ENCODE assay signal across 9 cellular contexts in the genomic region with DNA sequence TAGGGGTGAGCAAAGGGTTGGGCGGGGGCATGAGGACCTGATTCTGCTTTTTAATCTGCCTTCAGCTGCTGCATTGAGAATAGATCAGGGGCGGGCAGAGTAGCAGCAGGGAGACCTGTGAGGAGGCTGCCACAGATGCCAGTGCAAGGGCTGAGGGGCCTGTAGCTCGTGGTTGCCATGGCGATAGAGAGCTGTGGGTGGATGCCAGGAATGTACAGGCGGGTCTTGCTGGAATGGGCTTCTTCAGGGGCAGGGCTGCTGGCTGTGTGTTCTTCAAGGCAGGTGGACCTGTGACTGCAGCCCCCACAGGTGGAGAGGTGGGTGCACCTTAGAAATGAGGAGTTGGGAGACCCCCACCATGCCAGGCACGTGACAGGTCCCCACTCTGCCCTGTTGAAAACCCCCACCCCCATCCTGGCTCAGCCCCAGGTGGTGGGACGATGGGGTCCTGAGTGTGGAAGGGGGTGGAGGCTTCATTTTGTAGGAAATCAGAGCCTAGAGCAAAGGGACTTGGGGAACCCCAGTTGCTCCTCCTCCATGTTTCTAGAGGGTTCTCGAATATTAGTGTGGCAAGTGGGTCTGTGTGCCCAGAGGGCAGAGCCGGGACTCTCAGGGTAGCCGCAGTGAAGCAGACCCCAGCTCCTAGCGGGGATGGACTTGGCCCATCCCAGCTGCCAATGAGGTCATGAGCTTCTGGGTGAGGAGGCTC. TPM values are rescaled to one million over a fixed set of nuclear protein-coding genes. Genes with fewer than 3 reads are reported as not detected.
DNase-seq lines count a peak whose midpoint lies in the region; ATAC-seq and TF ChIP-seq lines count a peak whose summit lies in the region.
"Had no signal": no experiment of that assay in that cellular context is flagged by ENCODE, and none has a peak within 500 bp of the region (broad histone marks: within the 10 kb centered on the region; RNA-seq: fewer than 3 reads in every experiment).

No MANE protein-coding gene starts in this region.

- no peak overlapping the region for H3K4me3 Mint-ChIP-seq in neural crest cell
- H3K4me3 Mint-ChIP-seq in activated CD4-positive, alpha-beta T cell treated with anti-CD3 and anti-CD28 coated beads, Interleukin-2, amount 10 ng/mL, durations not matched to agents 24 days and 14 days: no peak overlapping the region

- ATAC-seq in GM19397 (IDR thresholded peaks at IDR 0.05; ENCODE audit: unreplicated experiment): no peak

- peaks cover 7% of the 10 kb centered on the region for H3K36me3 Mint-ChIP-seq in neural crest cell (ENCODE audit: low read depth)
- H3K36me3 Mint-ChIP-seq in activated CD4-positive, alpha-beta T cell treated with anti-CD3 and anti-CD28 coated beads, Interleukin-2, amount 10 ng/mL, durations not matched to agents 24 days and 14 days (ENCODE audit: low read depth): peaks cover 20% of the 10 kb centered on the region

- H3K9me3 Mint-ChIP-seq in neural crest cell: no peaks in the 10 kb centered on the region
- H3K9me3 Mint-ChIP-seq in activated CD4-positive, alpha-beta T cell treated with anti-CD3 and anti-CD28 coated beads, Interleukin-2, amount 10 ng/mL, durations not matched to agents 24 days and 14 days: no peaks in the 10 kb centered on the region
- H3K9me3 Mint-ChIP-seq: activated T-helper 2 cell treated with anti-CD3 and anti-CD28 coated beads, Interferon-gamma antibody, Interleukin-2, Interleukin-4, amounts not matched to agents 10 μg/mL and 5 μg/mL and 100 μg/mL, durations not matched to agents 14 hours and 24 hours and 36 hours had no signal

- TF ChIP-seq CTCF in neural crest cell (conservative IDR thresholded peaks at IDR 0.05): no peak

- peak overlapping the region; percentile 80 for H3K27ac Mint-ChIP-seq in neural crest cell (ENCODE audit: unreplicated experiment)
- no peak overlapping the region for H3K27ac Mint-ChIP-seq in activated CD4-positive, alpha-beta T cell treated with anti-CD3 and anti-CD28 coated beads, Interleukin-2, amount 10 ng/mL, durations not matched to agents 24 days and 14 days
- H3K27ac Mint-ChIP-seq: activated T-helper 2 cell treated with anti-CD3 and anti-CD28 coated beads, Interferon-gamma antibody, Interleukin-2, Interleukin-4, amounts not matched to agents 10 μg/mL and 5 μg/mL and 100 μg/mL, durations not matched to agents 14 hours and 24 hours and 36 hours had no signal

- H3K4me1 Mint-ChIP-seq in neural crest cell: peaks cover 27% of the 10 kb centered on the region
- H3K4me1 Mint-ChIP-seq in activated CD4-positive, alpha-beta T cell treated with anti-CD3 and anti-CD28 coated beads, Interleukin-2, amount 10 ng/mL, durations not matched to agents 24 days and 14 days: peaks cover 21% of the 10 kb centered on the region

- H3K27me3 Mint-ChIP-seq in neural crest cell (ENCODE audit: low read depth): no peaks in the 10 kb centered on the region
- no peaks in the 10 kb centered on the region for H3K27me3 Mint-ChIP-seq in activated CD4-positive, alpha-beta T cell treated with anti-CD3 and anti-CD28 coated beads, Interleukin-2, amount 10 ng/mL, durations not matched to agents 24 days and 14 days

- intact Hi-C loops in activated CD4-positive, alpha-beta T cell treated with anti-CD3 and anti-CD28 coated beads, Interleukin-2, amount 10 ng/mL, durations not matched to agents 24 days and 14 days (cut with micrococcal nuclease): no loop called here

- DNase-seq in DMS79 (lab: John Stamatoyannopoulos, UW) (peak; percentile 63), LHCN-M2 (ENCODE audit: low read depth) (peak; percentile 43), amygdala (lab: John Stamatoyannopoulos, UW) (peak in 30 of 56 donors; percentile 15 to 86 (median 46)), neural crest cell (ENCODE audit: low read depth, low spot score) (peak; percentile 31), NK-92 (lab: John Stamatoyannopoulos, UW; ENCODE audit: unreplicated experiment) (no peak)
- DNase-seq in activated CD4-positive, alpha-beta T cell treated with anti-CD3 and anti-CD28 coated beads, Interleukin-2, amount 10 ng/mL, durations not matched to agents 24 days and 14 days: no peak
- DNase-seq: stimulated activated CD4-positive, alpha-beta T cell treated with anti-CD3 and anti-CD28 coated beads, Interleukin-4, amount 100 ng/mL, for 24 hours had no signal

RNA-seq across cellular contexts. Expression of gene SLC6A6, which starts 38.3 kb away (rescaled TPM):
- total RNA-seq in LHCN-M2 (2014; rRNA removed): 21.4 and 25.5 TPM in 2 replicates
- polyA plus RNA-seq in LHCN-M2 (2012): 18.1 TPM
- 33.8 and 34.6 TPM in 2 replicates for total RNA-seq in neural crest cell
- 53.9 and 63.7 TPM in 2 replicates for total RNA-seq in activated CD4-positive, alpha-beta T cell treated with anti-CD3 and anti-CD28 coated beads, Interleukin-2, amount 10 ng/mL, durations not matched to agents 24 days and 14 days

Comparison
In these comparisons a context has a peak if more than half of its experiments do, and no peak if none do; other contexts are left out.
1. DNase-seq: peak in DMS79 (single experiment), LHCN-M2 (single experiment), amygdala (30 of 56) and neural crest cell (single experiment); none in activated CD4-positive, alpha-beta T cell treated with anti-CD3 and anti-CD28 coated beads, Interleukin-2, amount 10 ng/mL, durations not matched to agents 24 days and 14 days (single experiment) and NK-92 (single experiment).